In genomic region chr17:4365628-4366311, GRCh38 we compare ENCODE assay signal across 1 cellular context.
TF ChIP-seq lines count a peak whose summit lies in the region.

No MANE protein-coding gene starts in this region.

TF ChIP-seq in WTC11, 78 proteins besides CTCF, POLR2A, EP300 and RAD21 (continued from another document):
- TF ChIP-seq PRDM15 (CRISPR knock-in tag; IDR thresholded peaks at IDR 0.05) (peak; percentile 36; the same call in 1 of the 2 replicates), ZNF423 (CRISPR knock-in tag; IDR thresholded peaks at IDR 0.05) (no peak), NFATC4 (CRISPR knock-in tag; IDR thresholded peaks at IDR 0.05) (no peak), ERG (CRISPR knock-in tag; IDR thresholded peaks at IDR 0.05) (no peak), NR2C2 (CRISPR knock-in tag; IDR thresholded peaks at IDR 0.05) (no peak), FOXK1 (CRISPR knock-in tag; IDR thresholded peaks at IDR 0.05) (0 out of 2 replicates have a peak, but pooled peaks have one; percentile 15), GTF2I (CRISPR knock-in tag; conservative IDR thresholded peaks at IDR 0.05) (no peak), OVOL2 (CRISPR knock-in tag; IDR thresholded peaks at IDR 0.05; ENCODE audit: borderline replicate concordance) (no peak), ZSCAN18 (CRISPR knock-in tag; IDR thresholded peaks at IDR 0.05) (no peak), AFF4 (CRISPR knock-in tag; IDR thresholded peaks at IDR 0.05; ENCODE audit: borderline replicate concordance) (no peak), USF2 (CRISPR knock-in tag; IDR thresholded peaks at IDR 0.05) (no peak), FOXP4 (CRISPR knock-in tag; IDR thresholded peaks at IDR 0.05) (no peak), NR1H2 (CRISPR knock-in tag; IDR thresholded peaks at IDR 0.05) (no peak), ARID4B (CRISPR knock-in tag; IDR thresholded peaks at IDR 0.05; ENCODE audit: borderline replicate concordance) (peak; percentile 24), PREB (CRISPR knock-in tag; IDR thresholded peaks at IDR 0.05; ENCODE audit: borderline replicate concordance) (no peak), E2F5 (CRISPR knock-in tag; IDR thresholded peaks at IDR 0.05) (no peak), ZNF281 (CRISPR knock-in tag; IDR thresholded peaks at IDR 0.05) (peak; percentile 95), HMGXB4 (CRISPR knock-in tag; IDR thresholded peaks at IDR 0.05) (no peak; the same call in 1 of the 2 replicates)
